Comparison of ENCODE assay signal across 9 cellular contexts in genomic region chr11:3095712-3096361, GRCh38. TPM values are rescaled to one million over a fixed set of nuclear protein-coding genes. Genes with fewer than 3 reads are reported as not detected.
DNase-seq lines count a peak whose midpoint lies in the region; ATAC-seq and TF ChIP-seq lines count a peak whose summit lies in the region.
"Had no signal": no experiment of that assay in that cellular context is flagged by ENCODE, and none has a peak within 500 bp of the region (broad histone marks: within the 10 kb centered on the region; RNA-seq: fewer than 3 reads in every experiment).

No MANE protein-coding gene starts in this region.

- CTCF ChIA-PET in IMR-90 (lab: Yijun Ruan, JAX): no interaction called here

- in situ Hi-C loops in IMR-90 (cut with MboI; ENCODE audit: low sequenced_read_pairs): no loop called here

- peak overlapping the region; percentile 48 for H2AK9ac ChIP-seq in IMR-90 (replicated peaks; ENCODE audit: low read depth, low read length, poor library complexity)

- no TSS peak for BruUV-seq in IMR-90 (replicated peaks; lab: Mats Ljungman, UMichigan)

- H3K4me3 ChIP-seq in IMR-90 (ENCODE audit: insufficient read depth, low read depth, low read length): peak overlapping the region; percentile 14; the same call in 1 of the 2 replicates
- H3K4me3 ChIP-seq in coronary artery: no peak overlapping the region
- H3K4me3 ChIP-seq in suprapubic skin: no peak overlapping the region

- WGBS in IMR-90 (ENCODE audit: extremely low coverage in 2 of 2, insufficient read length in 1 of 2), 2 experiments: 2% methylated on average over 6 of the region's 15 CpGs; no CpG with 5 or more reads in 1 of the 2 experiments
- 31% methylated on average over 15 of the region's 15 CpGs for WGBS in suprapubic skin

- H2BK120ac ChIP-seq in IMR-90 (ENCODE audit: low read depth, low read length): peak overlapping the region; percentile 95

- H2BK20ac ChIP-seq in IMR-90 (ENCODE audit: low read depth, low read length): peak overlapping the region; percentile 87; the same call in 1 of the 2 replicates

- H2AK5ac ChIP-seq in IMR-90 (ENCODE audit: low read depth, low read length): peak overlapping the region; percentile 67

- H3K9ac ChIP-seq in IMR-90 (ENCODE audit: low read depth, low read length): no peak overlapping the region

- peak overlapping the region; percentile 95; the same call in 1 of the 2 replicates for H3K23ac ChIP-seq in IMR-90 (ENCODE audit: low read depth, low read length)

- TF ChIP-seq POLR2A in IMR-90 (IDR thresholded peaks at IDR 0.05; ENCODE audit: low read depth, low read length) (no peak), suprapubic skin (IDR thresholded peaks at IDR 0.05) (no peak)

- H3K4me2 ChIP-seq in IMR-90 (ENCODE audit: low read depth, low read length): peak overlapping the region; percentile 87

- peak overlapping the region; percentile 5 to 86; a peak in 3 of 4 replicates for H4K8ac ChIP-seq in IMR-90 (ENCODE audit: low read depth in 2 of 2, low read length in 2 of 2)

- peak; percentile 91 for DNase-seq in IMR-90
- no peak for DNase-seq in coronary artery (ENCODE audit: low spot score)
- peak; percentile 11 for DNase-seq in kidney glomerular epithelial cell (lab: John Stamatoyannopoulos, UW)
- DNase-seq in suprapubic skin (ENCODE audit: low spot score in 2 of 2): peak; percentile 59 to 68
- no peak for DNase-seq in substantia nigra (lab: John Stamatoyannopoulos, UW)
- DNase-seq in NCI-H1092 treated with DMSO at 0.1 percent for 48 hours (lab: John Stamatoyannopoulos, UW): no peak
- DNase-seq: activated CD4-positive, alpha-beta T cell treated with anti-CD3 and anti-CD28 coated beads for 1 hour had no signal

- H3K14ac ChIP-seq in IMR-90 (replicated peaks; ENCODE audit: low read depth, low read length): peak overlapping the region; percentile 84

- POLR2A ChIA-PET in IMR-90 (lab: Charles Lee; ENCODE audit: unreplicated experiment): interaction anchor here (0.6 kb wide), 1 partner anchor 37 kb away, joined by 5 read pairs; no protein-coding TSS in a partner anchor

- no peaks in the 10 kb centered on the region for H3K9me1 ChIP-seq in IMR-90 (ENCODE audit: insufficient read depth, low read length)

- H3K56ac ChIP-seq in IMR-90 (ENCODE audit: extremely low read depth, insufficient read depth, low read length): peak overlapping the region; percentile 61

- H3K4me1 ChIP-seq in IMR-90 (ENCODE audit: control insufficient read depth, insufficient read depth, low read length) (peaks cover 9% of the 10 kb centered on the region), suprapubic skin (peaks cover 14% of the 10 kb centered on the region)

- intact Hi-C loops in IMR-90 (cut with micrococcal nuclease): loop anchor here (1.0 kb wide), 1 partner anchor 121 kb away; no protein-coding TSS in a partner anchor

- H2BK5ac ChIP-seq in IMR-90 (ENCODE audit: low read depth, low read length, poor library complexity, severe bottlenecking): peak overlapping the region; percentile 96

- H4K20me1 ChIP-seq in IMR-90 (ENCODE audit: insufficient read depth, low read length): peaks cover 8% of the 10 kb centered on the region

- peak overlapping the region; percentile 74 for H4K5ac ChIP-seq in IMR-90 (ENCODE audit: low read depth, low read length)

- H2BK15ac ChIP-seq in IMR-90 (ENCODE audit: low read depth, low read length): peak overlapping the region; percentile 68; the same call in 2 of the 3 replicates

- peaks cover 50% of the 10 kb centered on the region for H3K36me3 ChIP-seq in IMR-90 (ENCODE audit: control insufficient read depth, insufficient read depth, low read length)
- peaks cover 55% of the 10 kb centered on the region for H3K36me3 ChIP-seq in suprapubic skin

- ATAC-seq in IMR-90 (ENCODE audit: low read depth) (peak; percentile 86), GM21360 (IDR thresholded peaks at IDR 0.05; ENCODE audit: unreplicated experiment) (no peak), HG02642 (IDR thresholded peaks at IDR 0.05; ENCODE audit: poor library complexity, unreplicated experiment) (no peak)

- TF ChIP-seq RAD21 in IMR-90 (IDR thresholded peaks at IDR 0.05; ENCODE audit: low read length): no peak

- H3K27ac ChIP-seq in IMR-90 (ENCODE audit: insufficient read depth, low read length) (peak overlapping the region; percentile 82), coronary artery (peak overlapping the region; percentile 18 to 74), suprapubic skin (peak overlapping the region; percentile 16), substantia nigra (ENCODE audit: low read depth, low read length, poor library complexity, severe bottlenecking) (no peak overlapping the region)

- TF ChIP-seq EP300 in suprapubic skin (IDR thresholded peaks at IDR 0.05): no peak

- peak overlapping the region; percentile 92 for H3K4ac ChIP-seq in IMR-90 (ENCODE audit: low read depth, low read length)

- H3K79me1 ChIP-seq in IMR-90 (ENCODE audit: low read depth in 1 of 2, low read length in 2 of 2): peaks cover 0 to 15% of the 10 kb centered on the region in 2 experiments; a peak in 1 of 4 replicates

- H3K27me3 ChIP-seq in IMR-90 (ENCODE audit: control insufficient read depth, insufficient read depth, low read length) (no peaks in the 10 kb centered on the region), suprapubic skin (no peaks in the 10 kb centered on the region)

- no peaks in the 10 kb centered on the region for H3K9me3 ChIP-seq in IMR-90 (ENCODE audit: control insufficient read depth, insufficient read depth, low read length)
- no peaks in the 10 kb centered on the region for H3K9me3 ChIP-seq in suprapubic skin

- peak overlapping the region; percentile 84 for H3K18ac ChIP-seq in IMR-90 (ENCODE audit: low read depth, low read length)

- H2AFZ ChIP-seq in IMR-90 (replicated peaks; ENCODE audit: low read length, poor library complexity): peak overlapping the region; percentile 80

- H4K91ac ChIP-seq in IMR-90 (ENCODE audit: insufficient read depth, low read depth, low read length): peak overlapping the region; percentile 80

- dilution Hi-C loops in IMR-90 (cut with HindIII; ENCODE audit: low sequenced_read_pairs, unreplicated experiment): no loop called here

- TF ChIP-seq CTCF in IMR-90 (conservative IDR thresholded peaks at IDR 0.05; ENCODE audit: low read depth, low read length) (no peak), coronary artery (IDR thresholded peaks at IDR 0.05) (no peak), suprapubic skin (IDR thresholded peaks at IDR 0.05) (no peak)

TF ChIP-seq in IMR-90, 13 proteins besides CTCF, POLR2A, EP300 and RAD21:
- TF ChIP-seq MXI1 (IDR thresholded peaks at IDR 0.05; ENCODE audit: borderline replicate concordance, low read depth, low read length) (peak; percentile 93), MAFK (IDR thresholded peaks at IDR 0.05; ENCODE audit: low read depth, low read length) (no peak), BHLHE40 (IDR thresholded peaks at IDR 0.05; ENCODE audit: low read depth, low read length) (peak; percentile 92), FOS (IDR thresholded peaks at IDR 0.05; ENCODE audit: low read depth, low read length) (peak; percentile 48), USF2 (IDR thresholded peaks at IDR 0.05; ENCODE audit: low read depth, low read length) (peak; percentile 94), CEBPB (IDR thresholded peaks at IDR 0.05; ENCODE audit: low read depth, low read length) (peak; percentile 60), MAZ (IDR thresholded peaks at IDR 0.05; ENCODE audit: borderline replicate concordance, low read depth, low read length) (peak; percentile 64; the same call in 1 of the 2 replicates), RFX5 (IDR thresholded peaks at IDR 0.05; ENCODE audit: low read depth, low read length) (no peak), ELK1 (IDR thresholded peaks at IDR 0.05; ENCODE audit: borderline replicate concordance, low read depth, low read length) (no peak), SMC3 (IDR thresholded peaks at IDR 0.05; ENCODE audit: low read depth, low read length) (no peak), CHD1 (IDR thresholded peaks at IDR 0.05; ENCODE audit: low read depth, low read length) (no peak), NFE2L2 (IDR thresholded peaks at IDR 0.05; ENCODE audit: low read depth, low read length) (peak; percentile 8; the same call in 1 of the 2 replicates), RCOR1 (IDR thresholded peaks at IDR 0.05; ENCODE audit: insufficient replicate concordance, low read length) (no peak)

RNA-seq across cellular contexts. Expression of gene CARS1, which starts 38.6 kb away (rescaled TPM):
- total RNA-seq in IMR-90 (2012; rRNA removed) (65.8 and 78.3 TPM in 2 replicates), suprapubic skin (10 to 100 TPM; 38.1 to 66.5 (median 40.9) TPM)
- polyA plus RNA-seq in IMR-90 (2012; rRNA removed): 62.5 and 72.7 TPM in 2 replicates
- polyA plus RNA-seq in IMR-90 (2012; cell fraction: cytosol; rRNA removed): 42.2 and 49.8 TPM in 2 replicates
- polyA plus RNA-seq in IMR-90 (2012; cell fraction: nucleus; rRNA removed; ENCODE audit: low replicate concordance): 168 and 280 TPM in 2 replicates

Comparison
In these comparisons a context has a peak if more than half of its experiments do, and no peak if none do; other contexts are left out.
1. DNase-seq: peak in IMR-90 (single experiment), kidney glomerular epithelial cell (single experiment) and suprapubic skin (2 of 2); none in coronary artery (single experiment), substantia nigra (0 of 49) and NCI-H1092 treated with DMSO at 0.1 percent for 48 hours (single experiment).